In the genomic region with DNA sequence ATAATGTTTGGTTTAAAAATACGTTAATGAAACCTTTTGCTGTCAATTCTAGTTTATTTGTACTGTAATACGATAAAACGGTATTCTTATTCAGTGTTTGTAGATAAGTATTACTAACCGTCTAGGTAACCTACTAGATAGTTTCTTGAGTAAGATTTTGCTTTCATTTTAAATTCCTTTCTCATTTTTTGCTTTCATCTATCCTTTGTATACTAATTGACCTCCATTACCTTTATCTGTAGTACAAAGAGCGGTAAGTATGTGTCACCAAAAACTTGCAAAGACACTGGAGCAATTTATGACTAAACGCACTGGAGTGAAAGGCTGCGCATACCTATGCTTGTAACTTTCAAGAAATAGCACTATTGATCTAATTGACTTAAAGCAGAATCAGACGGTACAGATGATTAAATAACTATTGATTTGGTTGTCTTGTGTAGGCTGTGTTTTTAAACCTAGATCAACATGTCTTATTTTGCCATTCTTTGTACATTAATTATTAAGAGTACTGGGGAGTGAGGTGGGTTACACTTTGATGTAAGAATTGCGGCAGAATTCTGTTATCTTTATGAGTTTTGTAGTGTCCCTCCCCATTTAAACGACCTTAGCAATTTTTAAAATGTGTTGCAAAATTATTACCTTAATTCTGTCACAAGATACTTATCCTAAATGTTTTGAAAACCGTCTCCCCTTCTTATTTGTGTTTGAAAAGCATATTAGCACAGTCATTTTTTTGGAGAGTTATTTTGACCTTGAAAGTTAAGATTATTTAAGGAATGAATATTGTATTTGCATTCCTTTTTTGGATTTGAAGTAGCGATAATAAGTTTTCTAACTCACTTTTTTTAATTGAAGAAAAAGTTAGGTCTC, we compare ENCODE assay signal across 1 cellular context.
TF ChIP-seq lines count a peak whose summit lies in the region.

No MANE protein-coding gene starts in this region.

TF ChIP-seq in endothelial cell of umbilical vein, 7 proteins besides CTCF, POLR2A, EP300 and RAD21:
- TF ChIP-seq GATA2 (IDR thresholded peaks at IDR 0.05; ENCODE audit: insufficient read depth, insufficient read length, low read depth, low read length), result no peak
- no peak for TF ChIP-seq FOS (IDR thresholded peaks at IDR 0.05; ENCODE audit: borderline replicate concordance, insufficient read depth, low read length)
- no peak for TF ChIP-seq EZH2 (IDR thresholded peaks at IDR 0.05; ENCODE audit: borderline replicate concordance, low read depth, low read length, severe bottlenecking)
- TF ChIP-seq, protein P1, sequence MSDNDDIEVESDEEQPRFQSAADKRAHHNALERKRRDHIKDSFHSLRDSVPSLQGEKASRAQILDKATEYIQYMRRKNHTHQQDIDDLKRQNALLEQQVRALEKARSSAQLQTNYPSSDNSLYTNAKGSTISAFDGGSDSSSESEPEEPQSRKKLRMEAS (IDR thresholded peaks at IDR 0.05; ENCODE audit: insufficient read depth, insufficient read length), result no peak
- no peak for TF ChIP-seq POLR2AphosphoS5 (IDR thresholded peaks at IDR 0.05; ENCODE audit: insufficient read depth, low read depth, low read length)
- no peak for TF ChIP-seq JUN (IDR thresholded peaks at IDR 0.05; ENCODE audit: borderline replicate concordance, insufficient read depth, insufficient read length, low read depth)
- no peak for TF ChIP-seq MYC (IDR thresholded peaks at IDR 0.05; ENCODE audit: low read depth, low read length)
